20 cellular contexts compared by ENCODE assay signal in the genomic region with DNA sequence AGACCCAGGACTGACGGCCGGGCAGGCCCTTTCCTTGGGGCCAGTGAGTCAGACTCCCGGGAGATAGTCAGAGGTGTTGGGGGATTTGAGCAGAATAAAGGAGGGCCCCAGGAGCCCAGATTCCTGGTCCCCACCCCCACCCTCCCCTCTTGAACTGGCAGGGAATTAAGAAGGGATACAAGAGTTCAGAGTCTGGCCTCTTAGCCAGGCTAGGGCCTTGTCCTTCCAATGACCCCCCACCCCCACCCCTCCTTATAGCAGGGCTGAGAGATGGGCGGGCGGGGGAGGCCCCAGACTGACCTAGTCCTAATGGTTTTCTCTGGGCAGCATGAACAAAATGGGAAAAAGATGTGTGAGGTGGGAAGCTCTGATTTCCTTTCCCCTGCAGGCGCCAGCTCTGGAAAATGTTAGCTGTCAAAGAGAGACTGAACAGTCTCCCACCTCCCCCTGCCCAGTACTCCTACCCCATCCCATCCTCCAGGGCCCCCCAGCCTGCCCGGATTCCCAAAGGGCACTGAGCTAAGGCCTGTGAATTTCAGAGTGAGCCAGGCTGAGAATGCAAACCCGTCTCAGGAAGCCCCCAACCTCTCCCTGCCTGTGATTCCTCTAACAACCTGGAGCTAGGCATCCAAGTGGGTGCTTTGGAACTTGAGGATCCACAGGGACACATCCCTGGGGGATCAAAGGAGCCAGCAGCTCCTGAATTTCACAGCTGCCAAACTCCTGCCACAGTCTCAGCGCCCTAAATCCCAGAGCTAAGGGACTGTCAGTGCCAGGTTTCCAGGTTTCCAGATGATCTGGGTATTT. TPM values are rescaled to one million over a fixed set of nuclear protein-coding genes. Genes with fewer than 3 reads are reported as not detected.
A peak's percentile ranks its signal among the peaks of the same experiment; 100 is the strongest.
DNase-seq lines count a peak whose midpoint lies in the region; ATAC-seq and TF ChIP-seq lines count a peak whose summit lies in the region.
"Had no signal": no experiment of that assay in that cellular context is flagged by ENCODE, and none has a peak within 500 bp of the region (broad histone marks: within the 10 kb centered on the region; RNA-seq: fewer than 3 reads in every experiment).

No MANE protein-coding gene starts in this region.

- no peak for ATAC-seq in left cardiac atrium
- ATAC-seq: A549 had no signal

- peaks cover 16% of the 10 kb centered on the region for H3K36me3 Mint-ChIP-seq in brain

- H3K9me3 ChIP-seq in cardiac muscle cell (ENCODE audit: low read depth) (no peaks in the 10 kb centered on the region), uterus (no peaks in the 10 kb centered on the region), stomach (no peaks in the 10 kb centered on the region)
- H3K9me3 ChIP-seq: A549, left ventricle myocardium inferior, prostate gland had no signal

- no peaks in the 10 kb centered on the region for H3K79me1 ChIP-seq in mesendoderm (ENCODE audit: low read length)

- no peak overlapping the region for H4K5ac ChIP-seq in mesendoderm (ENCODE audit: low read length)

- no peaks in the 10 kb centered on the region for H3K27me3 ChIP-seq in cardiac muscle cell
- no peaks in the 10 kb centered on the region for H3K27me3 ChIP-seq in mesendoderm (ENCODE audit: insufficient read depth, low read length, poor library complexity)
- no peaks in the 10 kb centered on the region for H3K27me3 ChIP-seq in uterus
- H3K27me3 ChIP-seq in stomach = peaks cover 0 to 12% (median 0%) of the 10 kb centered on the region in 3 donors
- H3K27me3 ChIP-seq: brain microvascular endothelial cell had no signal

- TF ChIP-seq POLR2A in uterus (IDR thresholded peaks at IDR 0.05) (no peak), stomach (IDR thresholded peaks at IDR 0.05) (no peak)

- no peak overlapping the region for H3K4me3 ChIP-seq in cardiac muscle cell
- no peak overlapping the region for H3K4me3 ChIP-seq in mesendoderm (ENCODE audit: low read length)
- H3K4me3 ChIP-seq in uterus = no peak overlapping the region
- H3K4me3 ChIP-seq in stomach = no peak overlapping the region
- H3K4me3 ChIP-seq: A549, left ventricle myocardium inferior, PC-9, prostate gland had no signal

- no peaks in the 10 kb centered on the region for H3K27me3 Mint-ChIP-seq in brain

- no peak overlapping the region for H2BK5ac ChIP-seq in mesendoderm (ENCODE audit: low read length)

- peak overlapping the region in 3 of 5 experiments; percentile 88 to 98 (median 96) for H3K27ac Mint-ChIP-seq in brain
- H3K27ac Mint-ChIP-seq: CD4-positive, CD25-positive, alpha-beta regulatory T cell; stimulated activated naive CD8-positive, alpha-beta T cell treated with anti-CD3 and anti-CD28 coated beads, Interleukin-15, Interleukin-2, amounts not matched to agents 100 ng/mL and 50 ng/mL, for 24 hours had no signal

- H3K4ac ChIP-seq in mesendoderm (ENCODE audit: low read depth, low read length) = peak overlapping the region; percentile 39

- H3K9ac ChIP-seq in mesendoderm (ENCODE audit: low read length) = peak overlapping the region; percentile 30

- H2BK15ac ChIP-seq in mesendoderm (replicated peaks; ENCODE audit: low read depth) = no peak overlapping the region

- H3K4me2 ChIP-seq in mesendoderm (ENCODE audit: low read length) = no peak overlapping the region

- peak overlapping the region; percentile 86 for H3K27ac ChIP-seq in cardiac muscle cell
- peak overlapping the region; percentile 41 for H3K27ac ChIP-seq in mesendoderm (ENCODE audit: low read depth, low read length)
- peak overlapping the region; percentile 92 for H3K27ac ChIP-seq in uterus
- H3K27ac ChIP-seq in stomach = no peak overlapping the region
- H3K27ac ChIP-seq: brain microvascular endothelial cell, left ventricle myocardium inferior had no signal

- peak; percentile 76 to 89 for DNase-seq in cardiac muscle cell (ENCODE audit: low read depth in 1 of 2, low spot score in 1 of 2)
- DNase-seq in left cardiac atrium = no peak
- DNase-seq in mesendoderm = peak; percentile 62
- DNase-seq in uterus = peak; percentile 59 to 71
- no peak for DNase-seq in activated CD8-positive, alpha-beta memory T cell treated with anti-CD3 and anti-CD28 coated beads for 24 hours
- DNase-seq in stomach = no peak
- no peak for DNase-seq in activated naive CD4-positive, alpha-beta T cell treated with Interleukin-2 at 50 U/mL for 16 hours
- DNase-seq: activated naive CD4-positive, alpha-beta T cell treated with anti-CD3 and anti-CD28 coated beads, Interleukin-2, amount 50 U/mL, for 16 hours; brain microvascular endothelial cell; CD4-positive, CD25-positive, alpha-beta regulatory T cell; DND-41; left ventricle myocardium inferior; MM.1S; NCI-H1694 treated with DMSO at 0.1 percent for 48 hours; NCI-H524; PC-9 had no signal

- H3K18ac ChIP-seq in mesendoderm (ENCODE audit: low read length) = peak overlapping the region; percentile 11

- peaks cover 61% of the 10 kb centered on the region for H3K4me1 Mint-ChIP-seq in brain

- no peaks in the 10 kb centered on the region for H3K79me2 ChIP-seq in mesendoderm (ENCODE audit: control insufficient read depth, insufficient read depth, low read length)

- TF ChIP-seq EP300 in stomach (IDR thresholded peaks at IDR 0.05) = no peak

- no peaks in the 10 kb centered on the region for H3K36me3 ChIP-seq in cardiac muscle cell
- no peaks in the 10 kb centered on the region for H3K36me3 ChIP-seq in mesendoderm (ENCODE audit: control insufficient read depth, insufficient read depth, low read length)
- no peaks in the 10 kb centered on the region for H3K36me3 ChIP-seq in uterus
- peaks cover 0 to 13% (median 7%) of the 10 kb centered on the region in 4 donors for H3K36me3 ChIP-seq in stomach
- H3K36me3 ChIP-seq: brain microvascular endothelial cell, left ventricle myocardium inferior, prostate gland had no signal

- peak overlapping the region in 3 of 5 experiments; percentile 16 to 64 (median 16) for H3K4me3 Mint-ChIP-seq in brain
- H3K4me3 Mint-ChIP-seq: stimulated activated naive CD8-positive, alpha-beta T cell treated with anti-CD3 and anti-CD28 coated beads, Interleukin-15, Interleukin-2, amounts not matched to agents 100 ng/mL and 50 ng/mL, for 24 hours had no signal

- no peak overlapping the region for H2BK120ac ChIP-seq in mesendoderm (ENCODE audit: low read depth, low read length)

- WGBS in mesendoderm (ENCODE audit: extremely low coverage, insufficient coverage, low lambda C conversion rate) = no CpG with 5 or more reads among the region's 9 CpGs
- WGBS in stomach, 5 donors = 74 to 92% (median 83%) methylated on average over 8 to 9 of the region's 9 CpGs

- H4K8ac ChIP-seq in mesendoderm (ENCODE audit: low read depth, low read length) = no peak overlapping the region

- peak overlapping the region; percentile 34 for H3K23ac ChIP-seq in mesendoderm (ENCODE audit: low read length)

- H3K4me1 ChIP-seq in cardiac muscle cell (ENCODE audit: low read depth) (peaks cover 72% of the 10 kb centered on the region), mesendoderm (ENCODE audit: control insufficient read depth, low read depth, low read length) (peaks cover 30% of the 10 kb centered on the region), uterus (peaks cover 0 to 22% of the 10 kb centered on the region in 2 donors), stomach (peaks cover 6 to 36% (median 27%) of the 10 kb centered on the region in 4 donors)

- peaks cover 0 to 2% (median 0%) of the 10 kb centered on the region in 5 experiments for H3K9me3 Mint-ChIP-seq in brain
- H3K9me3 Mint-ChIP-seq: CD4-positive, CD25-positive, alpha-beta regulatory T cell; stimulated activated naive CD8-positive, alpha-beta T cell treated with anti-CD3 and anti-CD28 coated beads, Interleukin-15, Interleukin-2, amounts not matched to agents 100 ng/mL and 50 ng/mL, for 24 hours had no signal

- H3K56ac ChIP-seq in mesendoderm (ENCODE audit: low read length) = peak overlapping the region; percentile 79

- H2AK5ac ChIP-seq in mesendoderm (ENCODE audit: low read length) = no peak overlapping the region

- intact Hi-C loops in left cardiac atrium (cut with DNase I) (loop anchor here in 1 of 2 donors (10.0 kb wide), 1 partner anchor 306 kb away; no protein-coding TSS in a partner anchor), uterus (cut with DNase I; ENCODE audit: low total_unique reads) (no loop called here), stomach (cut with DNase I; ENCODE audit: low total_unique reads) (no loop called here)

- no peak for TF ChIP-seq CTCF in cardiac muscle cell (IDR thresholded peaks at IDR 0.05; ENCODE audit: low read depth, low read length)
- no peak for TF ChIP-seq CTCF in brain (conservative IDR thresholded peaks at IDR 0.05)
- TF ChIP-seq CTCF in uterus (IDR thresholded peaks at IDR 0.05) = no peak
- no peak for TF ChIP-seq CTCF in stomach (IDR thresholded peaks at IDR 0.05)

RNA-seq across cellular contexts. Expression of gene CRABP2, which starts 5.8 kb away (rescaled TPM):
- total RNA-seq in cardiac muscle cell = 556 and 900 TPM in 2 replicates
- polyA plus RNA-seq in cardiac muscle cell = 824 and 1,249 TPM in 2 replicates
- total RNA-seq in left cardiac atrium = 1 to 10 TPM; 1.5 TPM
- polyA plus RNA-seq in brain (ENCODE audit: insufficient read depth, low read depth, low replicate concordance) = 10.5 TPM
- polyA plus RNA-seq in mesendoderm (2013, experiment 1 of 2) = 52.0 TPM
- polyA plus RNA-seq in mesendoderm (2013, experiment 2 of 2) = 49.6 TPM
- 10 to 100 TPM in 3 of 4 donors, not detected in 1; 11.0 to 71.5 (median 14.3) TPM for total RNA-seq in uterus
- 1 to 10 TPM in 1 of 5 donors, under 1 TPM in 1, not detected in 3; 0.72 to 2.0 TPM for total RNA-seq in stomach
- polyA plus RNA-seq in stomach = 100 to 1,000 TPM in 1 of 3 donors, 1 to 10 TPM in 2; 6.9 to 207 (median 7.5) TPM
- polyA plus RNA-seq: CD4-positive, CD25-positive, alpha-beta regulatory T cell had no signal

RNA-seq across cellular contexts. Expression of gene METTL25B, which starts 17.1 kb away (rescaled TPM):
- total RNA-seq in cardiac muscle cell = 22.8 and 25.4 TPM in 2 replicates
- 19.5 and 20.9 TPM in 2 replicates for polyA plus RNA-seq in cardiac muscle cell
- 10 to 100 TPM; 14.6 to 20.5 TPM for total RNA-seq in left cardiac atrium
- polyA plus RNA-seq in brain (ENCODE audit: insufficient read depth, low read depth, low replicate concordance) = 46.8 TPM
- polyA plus RNA-seq in mesendoderm (2013, experiment 1 of 2) = 12.0 TPM
- 11.6 TPM for polyA plus RNA-seq in mesendoderm (2013, experiment 2 of 2)
- 10 to 100 TPM in 3 of 4 donors, 1 to 10 TPM in 1; 3.5 to 69.7 (median 29.4) TPM for total RNA-seq in uterus
- total RNA-seq in stomach = 10 to 100 TPM; 15.2 to 90.2 (median 72.4) TPM
- 10 to 100 TPM; 31.0 to 50.2 (median 43.5) TPM for polyA plus RNA-seq in stomach

RNA-seq across cellular contexts. Expression of gene ISG20L2, which starts 17.4 kb away (rescaled TPM):
- total RNA-seq in cardiac muscle cell = 22.6 and 27.3 TPM in 2 replicates
- polyA plus RNA-seq in cardiac muscle cell = 25.1 and 31.3 TPM in 2 replicates
- 10 to 100 TPM; 15.7 to 18.6 TPM for total RNA-seq in left cardiac atrium
- 41.5 TPM for polyA plus RNA-seq in brain (ENCODE audit: insufficient read depth, low read depth, low replicate concordance)
- 75.9 TPM for polyA plus RNA-seq in mesendoderm (2013, experiment 1 of 2)
- polyA plus RNA-seq in mesendoderm (2013, experiment 2 of 2) = 76.2 TPM
- total RNA-seq in uterus = 10 to 100 TPM in 2 of 4 donors, 1 to 10 TPM in 2; 3.6 to 24.8 (median 10.2) TPM
- 10 to 100 TPM in 3 of 5 donors, 1 to 10 TPM in 2; 4.5 to 65.5 (median 24.3) TPM for total RNA-seq in stomach
- 10 to 100 TPM in 2 of 3 donors, 1 to 10 TPM in 1; 7.5 to 12.3 (median 11.0) TPM for polyA plus RNA-seq in stomach

RNA-seq across cellular contexts. Expression of gene MRPL24, which starts 29.7 kb away (rescaled TPM):
- total RNA-seq in cardiac muscle cell (34.9 and 54.1 TPM in 2 replicates), left cardiac atrium (10 to 100 TPM; 62.9 to 74.0 TPM), uterus (10 to 100 TPM in 3 of 4 donors, 1 to 10 TPM in 1; 8.2 to 58.5 (median 23.8) TPM), stomach (10 to 100 TPM; 15.6 to 56.8 (median 33.3) TPM)
- polyA plus RNA-seq in cardiac muscle cell (70.7 and 77.7 TPM in 2 replicates), brain (ENCODE audit: insufficient read depth, low read depth, low replicate concordance) (111 TPM), stomach (100 to 1,000 TPM in 2 of 3 donors, 10 to 100 TPM in 1; 91.6 to 113 (median 111) TPM)
- polyA plus RNA-seq in mesendoderm (2013, experiment 1 of 2) = 30.0 TPM
- 29.4 TPM for polyA plus RNA-seq in mesendoderm (2013, experiment 2 of 2)

RNA-seq across cellular contexts. Expression of gene NES, which starts 34.0 kb away (rescaled TPM):
- total RNA-seq in cardiac muscle cell (302 and 391 TPM in 2 replicates), left cardiac atrium (100 to 1,000 TPM; 224 to 240 TPM), uterus (10 to 100 TPM in 3 of 4 donors, 1 to 10 TPM in 1; 9.7 to 70.9 (median 34.5) TPM), stomach (10 to 100 TPM in 2 of 5 donors, 1 to 10 TPM in 3; 3.2 to 22.3 (median 8.9) TPM)
- polyA plus RNA-seq in cardiac muscle cell (86.5 and 89.3 TPM in 2 replicates), brain (ENCODE audit: insufficient read depth, low read depth, low replicate concordance) (12.7 TPM), stomach (1 to 10 TPM; 1.7 to 9.0 (median 3.2) TPM)
- 77.7 TPM for polyA plus RNA-seq in mesendoderm (2013, experiment 1 of 2)
- polyA plus RNA-seq in mesendoderm (2013, experiment 2 of 2) = 79.9 TPM
- polyA plus RNA-seq: CD4-positive, CD25-positive, alpha-beta regulatory T cell had no signal

Comparison
In these comparisons a context has a peak if more than half of its experiments do, and no peak if none do; other contexts are left out.
1. DNase-seq: peak in cardiac muscle cell (2 of 2), mesendoderm (single experiment) and uterus (2 of 2); none in left cardiac atrium (single experiment), activated CD8-positive, alpha-beta memory T cell treated with anti-CD3 and anti-CD28 coated beads for 24 hours (single experiment), stomach (single experiment) and activated naive CD4-positive, alpha-beta T cell treated with Interleukin-2 at 50 U/mL for 16 hours (single experiment).
2. H3K27ac ChIP-seq: peak in cardiac muscle cell (single experiment), mesendoderm (single experiment) and uterus (2 of 2); none in stomach (0 of 5).